1 cellular context compared by ENCODE assay signal in genomic region chr9:94563548-94563947, GRCh38.
TF ChIP-seq lines count a peak whose summit lies in the region.

No MANE protein-coding gene starts in this region.

TF ChIP-seq in SK-N-SH, 30 proteins besides CTCF, POLR2A, EP300 and RAD21:
- TF ChIP-seq TCF12 (IDR thresholded peaks at IDR 0.05), result no peak
- TF ChIP-seq GATA2 (CRISPR knock-in tag; IDR thresholded peaks at IDR 0.05), result no peak
- TF ChIP-seq GABPA (IDR thresholded peaks at IDR 0.05; ENCODE audit: low read depth), result no peak
- TF ChIP-seq CHD2 (IDR thresholded peaks at IDR 0.05; ENCODE audit: low read length, partially characterized antibody), result no peak
- no peak for TF ChIP-seq NFIC (IDR thresholded peaks at IDR 0.05; ENCODE audit: borderline replicate concordance)
- TF ChIP-seq TEAD4 (IDR thresholded peaks at IDR 0.05; ENCODE audit: borderline replicate concordance, insufficient read depth), result no peak
- TF ChIP-seq, protein P1, sequence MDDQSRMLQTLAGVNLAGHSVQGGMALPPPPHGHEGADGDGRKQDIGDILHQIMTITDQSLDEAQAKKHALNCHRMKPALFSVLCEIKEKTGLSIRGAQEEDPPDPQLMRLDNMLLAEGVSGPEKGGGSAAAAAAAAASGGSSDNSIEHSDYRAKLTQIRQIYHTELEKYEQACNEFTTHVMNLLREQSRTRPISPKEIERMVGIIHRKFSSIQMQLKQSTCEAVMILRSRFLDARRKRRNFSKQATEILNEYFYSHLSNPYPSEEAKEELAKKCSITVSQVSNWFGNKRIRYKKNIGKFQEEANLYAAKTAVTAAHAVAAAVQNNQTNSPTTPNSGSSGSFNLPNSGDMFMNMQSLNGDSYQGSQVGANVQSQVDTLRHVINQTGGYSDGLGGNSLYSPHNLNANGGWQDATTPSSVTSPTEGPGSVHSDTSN (IDR thresholded peaks at IDR 0.05), result no peak
- TF ChIP-seq, protein P2, sequence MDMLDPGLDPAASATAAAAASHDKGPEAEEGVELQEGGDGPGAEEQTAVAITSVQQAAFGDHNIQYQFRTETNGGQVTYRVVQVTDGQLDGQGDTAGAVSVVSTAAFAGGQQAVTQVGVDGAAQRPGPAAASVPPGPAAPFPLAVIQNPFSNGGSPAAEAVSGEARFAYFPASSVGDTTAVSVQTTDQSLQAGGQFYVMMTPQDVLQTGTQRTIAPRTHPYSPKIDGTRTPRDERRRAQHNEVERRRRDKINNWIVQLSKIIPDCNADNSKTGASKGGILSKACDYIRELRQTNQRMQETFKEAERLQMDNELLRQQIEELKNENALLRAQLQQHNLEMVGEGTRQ (IDR thresholded peaks at IDR 0.05; ENCODE audit: borderline replicate concordance, low read depth, low read length), result no peak
- no peak for TF ChIP-seq POLR2AphosphoS5 (IDR thresholded peaks at IDR 0.05; ENCODE audit: low read depth, low read length)
- TF ChIP-seq MEF2A (IDR thresholded peaks at IDR 0.05; ENCODE audit: borderline replicate concordance, low read depth), result no peak
- no peak for TF ChIP-seq EZH2phosphoT487 (IDR thresholded peaks at IDR 0.05; ENCODE audit: borderline replicate concordance, low read depth)
- no peak for TF ChIP-seq RCOR1 (IDR thresholded peaks at IDR 0.05; ENCODE audit: low read length)
- TF ChIP-seq YY1 (IDR thresholded peaks at IDR 0.05; ENCODE audit: low read depth), result no peak
- TF ChIP-seq, protein P3, sequence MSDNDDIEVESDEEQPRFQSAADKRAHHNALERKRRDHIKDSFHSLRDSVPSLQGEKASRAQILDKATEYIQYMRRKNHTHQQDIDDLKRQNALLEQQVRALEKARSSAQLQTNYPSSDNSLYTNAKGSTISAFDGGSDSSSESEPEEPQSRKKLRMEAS (IDR thresholded peaks at IDR 0.05; ENCODE audit: low read depth), result no peak
- TF ChIP-seq RFX5 (IDR thresholded peaks at IDR 0.05; ENCODE audit: low read length), result no peak
- no peak for TF ChIP-seq RXRA (IDR thresholded peaks at IDR 0.05; ENCODE audit: borderline replicate concordance, low read depth)
- no peak for TF ChIP-seq SIN3A (IDR thresholded peaks at IDR 0.05; ENCODE audit: borderline replicate concordance, low read depth, low read length)
- TF ChIP-seq SMC3 (IDR thresholded peaks at IDR 0.05; ENCODE audit: low read depth, low read length), result no peak
